ENCODE assay signal across 8 cellular contexts in genomic region chr10:28679941-28680752, GRCh38. TPM values are rescaled to one million over a fixed set of nuclear protein-coding genes. Genes with fewer than 3 reads are reported as not detected.
DNase-seq lines count a peak whose midpoint lies in the region; ATAC-seq and TF ChIP-seq lines count a peak whose summit lies in the region.

No MANE protein-coding gene starts in this region.

- H3K9me3 ChIP-seq in heart right ventricle: no peaks in the 10 kb centered on the region
- no peaks in the 10 kb centered on the region for H3K9me3 ChIP-seq in uterus

- DNase-seq in heart right ventricle (no peak), left ventricle myocardium superior (no peak), left colon (peak in 1 of 2 donors; percentile 22), uterus (no peak), superior temporal gyrus (ENCODE audit: extremely low spot score) (no peak)
- no peak for DNase-seq in activated CD4-positive, alpha-beta T cell treated with anti-CD3 and anti-CD28 coated beads, Interleukin-2, amount 50 U/mL, for 1 hour

- H3K36me3 Mint-ChIP-seq in activated naive CD8-positive, alpha-beta T cell: no peaks in the 10 kb centered on the region

- intact Hi-C loops in heart right ventricle (cut with DNase I): loop anchor here (2.0 to 10.0 kb wide), 11 partner anchors 125 to 627 kb away; no protein-coding TSS in a partner anchor
- intact Hi-C loops in left ventricle myocardium superior (cut with micrococcal nuclease): loop anchor here (5.0 kb wide), 1 partner anchor 307 kb away; no protein-coding TSS in a partner anchor
- intact Hi-C loops in left colon (cut with DNase I, micrococcal nuclease): loop anchor here in 1 of 2 donors (10.0 kb wide), 1 partner anchor 455 kb away; no protein-coding TSS in a partner anchor
- intact Hi-C loops in uterus (cut with DNase I; ENCODE audit: low total_unique reads): no loop called here

- 7 to 9% methylated on average over 16 of the region's 16 CpGs for WGBS in heart right ventricle, 2 donors

- peaks cover 0 to 63% (median 20%) of the 10 kb centered on the region in 7 donors for H3K27me3 ChIP-seq in heart right ventricle
- H3K27me3 ChIP-seq in uterus: no peaks in the 10 kb centered on the region

- H3K9me3 Mint-ChIP-seq in activated naive CD8-positive, alpha-beta T cell (ENCODE audit: low read depth): no peaks in the 10 kb centered on the region

- peaks cover 0 to 64% (median 38%) of the 10 kb centered on the region in 9 donors for H3K4me1 ChIP-seq in heart right ventricle
- no peaks in the 10 kb centered on the region for H3K4me1 ChIP-seq in uterus

- H3K27ac ChIP-seq in heart right ventricle (peak overlapping the region in 8 of 10 donors; percentile 42 to 89 (median 80)), uterus (peak overlapping the region; percentile 85 to 86)

- H3K4me3 ChIP-seq in heart right ventricle: peak overlapping the region; percentile 72 to 94 (median 82)
- peak overlapping the region; percentile 81 to 83 for H3K4me3 ChIP-seq in uterus

- H3K36me3 ChIP-seq in heart right ventricle: peaks cover 0 to 26% (median 0%) of the 10 kb centered on the region in 9 donors
- H3K36me3 ChIP-seq in uterus: no peaks in the 10 kb centered on the region

- H3K27ac Mint-ChIP-seq in activated naive CD8-positive, alpha-beta T cell: no peak overlapping the region

- H3K4me1 Mint-ChIP-seq in activated naive CD8-positive, alpha-beta T cell (ENCODE audit: low read depth): peaks cover 32% of the 10 kb centered on the region

- peaks cover 40% of the 10 kb centered on the region for H3K27me3 Mint-ChIP-seq in activated naive CD8-positive, alpha-beta T cell

- TF ChIP-seq POLR2A in uterus (IDR thresholded peaks at IDR 0.05): no peak

- peak in 7 of 9 donors; percentile 15 to 45 (median 38) for TF ChIP-seq CTCF in heart right ventricle (IDR thresholded peaks at IDR 0.05)
- no peak for TF ChIP-seq CTCF in uterus (IDR thresholded peaks at IDR 0.05)

- no peak for ATAC-seq in heart right ventricle
- no peak for ATAC-seq in left ventricle myocardium superior
- peak; percentile 10 for ATAC-seq in left colon
- ATAC-seq in HG02678 (IDR thresholded peaks at IDR 0.05; ENCODE audit: unreplicated experiment): no peak

- H3K4me3 Mint-ChIP-seq in activated naive CD8-positive, alpha-beta T cell: peak overlapping the region; percentile 85

RNA-seq across cellular contexts. Expression of gene BAMBI, which starts 2.8 kb away (rescaled TPM):
- total RNA-seq in heart right ventricle (10 to 100 TPM; 11.0 to 29.6 (median 21.3) TPM), left ventricle myocardium superior (12.5 TPM), left colon (10 to 100 TPM in 1 of 2 donors, under 1 TPM in 1; 0.85 to 12.7 TPM), uterus (10 to 100 TPM in 2 of 4 donors, 1 to 10 TPM in 2; 6.4 to 18.3 (median 14.0) TPM)
- 10 to 100 TPM in 1 of 2 donors, 1 to 10 TPM in 1; 5.0 to 52.7 TPM for polyA plus RNA-seq in heart right ventricle

Comparison
In these comparisons a context has a peak if more than half of its experiments do, and no peak if none do; other contexts are left out.
1. CTCF ChIP-seq: peak in heart right ventricle (7 of 9); none in uterus (0 of 4).